11 cellular contexts compared by ENCODE assay signal in genomic region chr3:194360568-194360967, GRCh38. TPM values are rescaled to one million over a fixed set of nuclear protein-coding genes. Genes with fewer than 3 reads are reported as not detected.
"Had no signal": no experiment of that assay in that cellular context is flagged by ENCODE, and none has a peak within 500 bp of the region (broad histone marks: within the 10 kb centered on the region; RNA-seq: fewer than 3 reads in every experiment).

No MANE protein-coding gene starts in this region.

- H2AFZ ChIP-seq: GM23248 had no signal

- H3K36me3 ChIP-seq: HAP-1 had no signal

- H3K4me1 ChIP-seq: HAP-1 had no signal

- H3K4me3 ChIP-seq: GM23248, HAP-1 had no signal

- H3K9ac ChIP-seq: GM23248, KMS-11 had no signal

- H3K9me3 ChIP-seq: HAP-1 had no signal

- H3K27ac ChIP-seq: GM23248, HL-60, KMS-11 had no signal

- H3K4me2 ChIP-seq: KMS-11 had no signal

- DNase-seq: GM23248, GOT3, H7, HFFc6, KBM-7 had no signal

RNA-seq across cellular contexts. Expression of gene LRRC15, which starts 9.0 kb away (rescaled TPM):
- polyA plus RNA-seq: IgD-negative memory B cell had no signal

RNA-seq across cellular contexts. Expression of gene CPN2, which starts 9.4 kb away (rescaled TPM):
- total RNA-seq: GM23248, H4, HT1080 had no signal
- polyA plus RNA-seq: GM23248, IgD-negative memory B cell had no signal

RNA-seq across cellular contexts. Expression of gene GP5, which starts 38.5 kb away (rescaled TPM):
- total RNA-seq: H4, H7, HT1080 had no signal
- polyA plus RNA-seq: GM23248 had no signal
